In genomic region chr6:3237761-3238662, GRCh38 we compare ENCODE assay signal across 20 cellular contexts. TPM values are rescaled to one million over a fixed set of nuclear protein-coding genes. Genes with fewer than 3 reads are reported as not detected.
A peak's percentile ranks its signal among the peaks of the same experiment; 100 is the strongest.
DNase-seq lines count a peak whose midpoint lies in the region; ATAC-seq, FAIRE-seq and TF ChIP-seq lines count a peak whose summit lies in the region.
"Had no signal": no experiment of that assay in that cellular context is flagged by ENCODE, and none has a peak within 500 bp of the region (broad histone marks: within the 10 kb centered on the region; RNA-seq: fewer than 3 reads in every experiment).

No MANE protein-coding gene starts in this region.

- H3K4me2 ChIP-seq in GM12878 (ENCODE audit: control insufficient read depth, insufficient read depth), result peak overlapping the region; percentile 7
- H3K4me2 ChIP-seq in osteoblast (ENCODE audit: insufficient read depth, low read length), result peak overlapping the region; percentile 61
- H3K4me2 ChIP-seq in smooth muscle cell, result no peak overlapping the region

- H3K36me3 ChIP-seq in GM12878 (ENCODE audit: control insufficient read depth in 2 of 2, insufficient read depth in 2 of 2, low read length in 1 of 2), result no peaks in the 10 kb centered on the region
- no peaks in the 10 kb centered on the region for H3K36me3 ChIP-seq in osteoblast (ENCODE audit: insufficient read depth, low read length)
- H3K36me3 ChIP-seq in smooth muscle cell (ENCODE audit: low read depth), result no peaks in the 10 kb centered on the region
- H3K36me3 ChIP-seq: HAP-1, transverse colon had no signal

- H2AFZ ChIP-seq in GM12878 (ENCODE audit: control insufficient read depth, low read depth, low read length) (no peak overlapping the region), osteoblast (ENCODE audit: low read length) (peak overlapping the region; percentile 13), smooth muscle cell (ENCODE audit: low read depth) (no peak overlapping the region)
- H2AFZ ChIP-seq: parathyroid adenoma had no signal

- H4K20me1 ChIP-seq in GM12878 (ENCODE audit: control insufficient read depth, insufficient read depth) (no peaks in the 10 kb centered on the region), osteoblast (ENCODE audit: insufficient read depth, low read length) (no peaks in the 10 kb centered on the region), smooth muscle cell (ENCODE audit: low read depth) (no peaks in the 10 kb centered on the region)

- no peak for TF ChIP-seq POLR2A in GM12878 (IDR thresholded peaks at IDR 0.05; ENCODE audit: low read depth, low read length)

- CTCF ChIA-PET in GM12878 (lab: Yijun Ruan, JAX), result interaction anchor here (0.6 to 3.7 kb wide), 2 partner anchors 13 to 37 kb away, joined by 4 to 21 read pairs; no protein-coding TSS in a partner anchor

- DNase-seq in ELF-1 (ENCODE audit: low read depth, low spot score) (peak; percentile 58), MV-4-11 (lab: John Stamatoyannopoulos, UW) (peak; percentile 79), GM12878 (ENCODE audit: low read depth, low spot score) (no peak), osteoblast (ENCODE audit: insufficient read length, low spot score, missing footprints) (no peak), frontal cortex (ENCODE audit: low spot score in 2 of 2) (no peak), smooth muscle cell (lab: John Stamatoyannopoulos, UW; ENCODE audit: unreplicated experiment) (no peak)
- no peak for DNase-seq in activated naive CD4-positive, alpha-beta T cell treated with anti-CD3 and anti-CD28 coated beads, Interleukin-2, amount 50 U/mL, for 16 hours
- DNase-seq: activated CD8-positive, alpha-beta memory T cell treated with anti-CD3 and anti-CD28 coated beads for 24 hours; activated effector memory CD4-positive, alpha-beta T cell treated with Interleukin-2 at 50 U/mL for 16 hours; CD4-positive, CD25-positive, alpha-beta regulatory T cell; effector memory CD8-positive, alpha-beta T cell; Kasumi-1; NCI-H2081 treated with DMSO at 0.1 percent for 48 hours; NCI-H774; transverse colon had no signal

- RAD21 ChIA-PET in GM12878 (lab: Charles Lee; ENCODE audit: unreplicated experiment), result interaction anchor here (0.9 to 1.0 kb wide), 2 partner anchors 13 to 28 kb away, joined by 3 read pairs; no protein-coding TSS in a partner anchor

- POLR2A ChIA-PET in GM12878 (lab: Charles Lee), result interaction anchor here (0.5 to 0.8 kb wide), 3 partner anchors 9 to 506 kb away, joined by 3 read pairs; no protein-coding TSS in a partner anchor

- no TSS peak for BruUV-seq in GM12878 (replicated peaks; lab: Mats Ljungman, UMichigan)

- H3K4me1 ChIP-seq in GM12878 (ENCODE audit: control insufficient read depth, insufficient read depth, low read length) (peaks cover 31% of the 10 kb centered on the region), osteoblast (ENCODE audit: insufficient read depth, low read length) (peaks cover 4% of the 10 kb centered on the region), smooth muscle cell (ENCODE audit: low read depth) (peaks cover 4% of the 10 kb centered on the region)
- H3K4me1 ChIP-seq: parathyroid adenoma, transverse colon had no signal

- in situ Hi-C loops in GM12878 (cut with MboI), result no loop called here

- H3K9me3 ChIP-seq in GM12878 (replicated peaks; ENCODE audit: control insufficient read depth, insufficient read depth, low read length) (no peaks in the 10 kb centered on the region), osteoblast (ENCODE audit: low read depth, low read length) (no peaks in the 10 kb centered on the region), smooth muscle cell (replicated peaks; ENCODE audit: low read depth) (no peaks in the 10 kb centered on the region)
- H3K9me3 ChIP-seq: HAP-1, transverse colon had no signal

- no peak for TF ChIP-seq RAD21 in GM12878 (IDR thresholded peaks at IDR 0.05; ENCODE audit: insufficient read depth, low read depth, low read length)

- 47% methylated on average over 24 of the region's 24 CpGs for WGBS in GM12878 (ENCODE audit: insufficient coverage, insufficient replicate concordance, low lambda C conversion rate, missing lambda C conversion rate)
- WGBS in smooth muscle cell (ENCODE audit: low lambda C conversion rate), result 87% methylated on average over 24 of the region's 24 CpGs

- no peaks in the 10 kb centered on the region for H3F3A ChIP-seq in smooth muscle cell (ENCODE audit: low read depth)

- H3K27me3 ChIP-seq in GM12878 (replicated peaks in 1 of 2; ENCODE audit: control insufficient read depth in 2 of 2, insufficient read depth in 2 of 2, low read length in 1 of 2), result peaks cover 0 to 3% of the 10 kb centered on the region in 2 experiments; a peak in 2 of 4 replicates
- H3K27me3 ChIP-seq in osteoblast (ENCODE audit: insufficient read depth, low read length), result peaks cover 41% of the 10 kb centered on the region
- H3K27me3 ChIP-seq in smooth muscle cell (ENCODE audit: low read depth), result peaks cover 4% of the 10 kb centered on the region

- SMC1A ChIA-PET in GM12878 (lab: Charles Lee; ENCODE audit: uncharacterized antibody, unreplicated experiment), result interaction anchor here (0.7 to 1.5 kb wide), 3 partner anchors 10 to 118 kb away, joined by 3 to 4 read pairs (median 4); no protein-coding TSS in a partner anchor

- FAIRE-seq in GM12878 (lab: Jason Lieb, UNC) (no peak), frontal cortex (lab: Jason Lieb, UNC) (no peak)
- FAIRE-seq: GM18507 had no signal

- intact Hi-C loops in GM12878 (cut with micrococcal nuclease; ENCODE audit: unreplicated experiment), result no loop called here

- peak; percentile 32 for ATAC-seq in GM12878
- ATAC-seq in GM19395 (IDR thresholded peaks at IDR 0.05; ENCODE audit: unreplicated experiment), result no peak
- ATAC-seq: effector memory CD8-positive, alpha-beta T cell had no signal

- H3K79me2 ChIP-seq in GM12878 (ENCODE audit: control insufficient read depth, insufficient read depth, low read length) (no peaks in the 10 kb centered on the region), osteoblast (ENCODE audit: insufficient read depth, low read length) (no peaks in the 10 kb centered on the region), smooth muscle cell (ENCODE audit: low read depth) (no peaks in the 10 kb centered on the region)
- H3K79me2 ChIP-seq: parathyroid adenoma had no signal

- H3K27ac ChIP-seq in GM12878 (ENCODE audit: control insufficient read depth, insufficient read depth) (no peak overlapping the region), osteoblast (ENCODE audit: low read depth, low read length) (no peak overlapping the region), smooth muscle cell (ENCODE audit: low read depth) (no peak overlapping the region)
- H3K27ac ChIP-seq: parathyroid adenoma, transverse colon, VCaP had no signal

- H3K4me3 ChIP-seq in GM12878 (no peak overlapping the region), osteoblast (ENCODE audit: insufficient read depth, low read length) (peak overlapping the region; percentile 29), smooth muscle cell (no peak overlapping the region)
- H3K4me3 ChIP-seq: HAP-1, transverse colon had no signal

- TF ChIP-seq EP300 in GM12878 (IDR thresholded peaks at IDR 0.05; ENCODE audit: borderline replicate concordance in 1 of 2, control insufficient read depth in 1 of 2, low read depth in 2 of 2, low read length in 2 of 2), result no peak

- H3K9ac ChIP-seq in GM12878 (ENCODE audit: control insufficient read depth, insufficient read depth, low read length) (no peak overlapping the region), smooth muscle cell (ENCODE audit: low read depth) (no peak overlapping the region)
- H3K9ac ChIP-seq: parathyroid adenoma had no signal

- TF ChIP-seq CTCF in GM12878 (IDR thresholded peaks at IDR 0.05 in 2 of 3, conservative IDR thresholded peaks at IDR 0.05 in 1 of 3; ENCODE audit: control insufficient read depth in 2 of 3, extremely low read depth in 1 of 3, insufficient read depth in 1 of 3, low read depth in 3 of 3, low read length in 3 of 3) (no peak), osteoblast (IDR thresholded peaks at IDR 0.05; ENCODE audit: extremely low read depth, low read depth, low read length) (peak; percentile 24), smooth muscle cell (IDR thresholded peaks at IDR 0.05; ENCODE audit: borderline replicate concordance, insufficient read depth, poor library complexity, severe bottlenecking) (no peak)

RNA-seq across cellular contexts. Expression of gene TUBB2B, which starts 10.6 kb away (rescaled TPM):
- total RNA-seq in GM12878 (2013; cell fraction: nucleolus; rRNA removed), result 1.7 TPM in 2 replicates
- total RNA-seq in GM12878 (2014; rRNA removed), result 45.4 and 54.7 TPM in 2 replicates
- total RNA-seq in GM12878 (2014; rRNA removed; fragmentation: Illumina TruSeq; extraction: Trizol), result 32.7 and 36.9 TPM in 2 replicates
- 55.4 and 63.2 TPM in 2 replicates for total RNA-seq in GM12878 (2021)
- polyA plus RNA-seq in GM12878 (2011; ENCODE audit: low read depth), result 6.2 TPM
- polyA plus RNA-seq in GM12878 (2011; rRNA removed), result 1.7 and 3.6 TPM in 2 replicates
- polyA plus RNA-seq in GM12878 (2011; cell fraction: cytosol; rRNA removed), result 3.4 and 5.6 TPM in 2 replicates
- 2.8 and 3.0 TPM in 2 replicates for polyA plus RNA-seq in GM12878 (2011; cell fraction: nucleus; rRNA removed)
- polyA plus RNA-seq in GM12878 (2012), result 19.4 and 30.4 TPM in 2 replicates
- polyA plus RNA-seq in GM12878 (2014; fragmentation: Illumina TruSeq; extraction: Trizol), result 14.3 and 30.9 TPM in 2 replicates
- polyA plus RNA-seq in GM12878 (2014; fragmentation: Nextera tagmentation; extraction: Ambion mirVana), result 1 to 10 TPM; 2.6 to 5.8 TPM
- 75.2 and 81.4 TPM in 2 replicates for polyA plus RNA-seq in GM12878 (2014; rRNA removed)
- 10 to 100 TPM in 1 of 2 experiments, 1 to 10 TPM in 1; 7.9 to 11.6 TPM for polyA plus RNA-seq in GM12878 (2016; fragmentation: Nextera tagmentation; extraction: Ambion mirVana)
- 2.8 and 4.0 TPM in 2 replicates for polyA minus RNA-seq in GM12878 (2011; rRNA and poly(A)+ RNA removed)
- polyA minus RNA-seq in GM12878 (2011; cell fraction: cytosol; rRNA and poly(A)+ RNA removed), result 0.67 and 1.7 TPM in 2 replicates
- polyA minus RNA-seq in GM12878 (2011; cell fraction: nucleus; rRNA and poly(A)+ RNA removed), result 0.86 and 1.1 TPM in 2 replicates
- total RNA-seq in osteoblast, result 5.6 and 9.0 TPM in 2 replicates
- 5,262 TPM for total RNA-seq in frontal cortex
- total RNA-seq in smooth muscle cell, result 55.7 and 62.1 TPM in 2 replicates
- 22.7 and 52.2 TPM in 2 replicates for polyA plus RNA-seq in smooth muscle cell

RNA-seq across cellular contexts. Expression of gene PSMG4, which starts 20.7 kb away (rescaled TPM):
- 80.6 and 82.0 TPM in 2 replicates for total RNA-seq in GM12878 (2013; cell fraction: nucleolus; rRNA removed)
- total RNA-seq in GM12878 (2014; rRNA removed) (51.4 and 56.9 TPM in 2 replicates), GM12878 (2014; rRNA removed; fragmentation: Illumina TruSeq; extraction: Trizol) (19.6 and 22.8 TPM in 2 replicates), GM12878 (2021) (32.4 and 32.9 TPM in 2 replicates), osteoblast (19.4 and 24.6 TPM in 2 replicates), frontal cortex (32.2 TPM), smooth muscle cell (12.5 TPM in 2 replicates)
- 9.2 TPM for polyA plus RNA-seq in GM12878 (2011; ENCODE audit: low read depth)
- polyA plus RNA-seq in GM12878 (2011; rRNA removed) (25.3 and 26.6 TPM in 2 replicates), GM12878 (2014; fragmentation: Illumina TruSeq; extraction: Trizol) (8.2 and 11.4 TPM in 2 replicates), GM12878 (2014; fragmentation: Nextera tagmentation; extraction: Ambion mirVana) (10 to 100 TPM in 1 of 2 experiments, 1 to 10 TPM in 1; 7.1 to 14.2 TPM), GM12878 (2014; rRNA removed) (62.6 and 67.1 TPM in 2 replicates), GM12878 (2016; fragmentation: Nextera tagmentation; extraction: Ambion mirVana) (10 to 100 TPM; 54.6 to 59.3 TPM), smooth muscle cell (10.9 and 11.5 TPM in 2 replicates)
- polyA plus RNA-seq in GM12878 (2011; cell fraction: cytosol; rRNA removed), result 35.6 and 60.0 TPM in 2 replicates
- polyA plus RNA-seq in GM12878 (2011; cell fraction: nucleus; rRNA removed), result 35.9 and 43.3 TPM in 2 replicates
- 17.4 and 18.7 TPM in 2 replicates for polyA plus RNA-seq in GM12878 (2012)
- polyA minus RNA-seq in GM12878 (2011; rRNA and poly(A)+ RNA removed), result 25.8 and 28.8 TPM in 2 replicates
- polyA minus RNA-seq in GM12878 (2011; cell fraction: cytosol; rRNA and poly(A)+ RNA removed), result 5.7 and 10.1 TPM in 2 replicates
- polyA minus RNA-seq in GM12878 (2011; cell fraction: nucleus; rRNA and poly(A)+ RNA removed), result 20.2 and 40.2 TPM in 2 replicates

Comparison
In these comparisons a context has a peak if more than half of its experiments do, and no peak if none do; other contexts are left out.
1. DNase-seq: peak in ELF-1 (single experiment) and MV-4-11 (single experiment); none in GM12878 (single experiment), osteoblast (single experiment), frontal cortex (0 of 2), activated naive CD4-positive, alpha-beta T cell treated with anti-CD3 and anti-CD28 coated beads, Interleukin-2, amount 50 U/mL, for 16 hours (single experiment) and smooth muscle cell (single experiment).
2. RNA of gene TUBB2B, which starts 10.6 kb away (total RNA-seq): 5,262 TPM in frontal cortex (single experiment); 55.7 to 62.1 TPM in smooth muscle cell, 1.7 to 63.2 TPM in GM12878 and 5.6 to 9.0 TPM in osteoblast; every median in the first group is over 10 times any median in the second.